18 cellular contexts compared by ENCODE assay signal in the genomic region with DNA sequence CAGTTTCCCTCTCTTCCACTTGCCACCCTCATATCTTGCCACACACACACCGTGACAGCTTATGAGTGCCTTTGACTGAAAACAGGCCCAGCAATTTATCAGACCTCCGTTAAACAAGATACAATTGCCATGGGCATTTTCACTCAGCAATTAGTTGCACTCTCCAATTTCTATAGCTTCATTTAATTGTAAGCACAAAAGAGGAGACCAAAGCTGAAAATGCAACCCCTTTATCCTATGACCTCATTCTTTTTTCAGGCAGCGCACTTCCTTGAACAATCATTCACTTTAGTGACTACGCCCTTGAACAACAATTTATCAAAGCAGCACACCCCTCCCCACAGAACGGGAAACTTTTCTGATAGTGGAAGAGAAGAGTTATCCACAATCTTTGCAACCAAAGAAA. TPM values are rescaled to one million over a fixed set of nuclear protein-coding genes. Genes with fewer than 3 reads are reported as not detected.
A peak's percentile ranks its signal among the peaks of the same experiment; 100 is the strongest.
DNase-seq lines count a peak whose midpoint lies in the region; ATAC-seq and TF ChIP-seq lines count a peak whose summit lies in the region.
"Had no signal": no experiment of that assay in that cellular context is flagged by ENCODE, and none has a peak within 500 bp of the region (broad histone marks: within the 10 kb centered on the region; RNA-seq: fewer than 3 reads in every experiment).

No MANE protein-coding gene starts in this region.

- H3K4me1 Mint-ChIP-seq in stimulated activated naive B cell treated with anti-CD40 and anti-IgM and Interleukin-4, amounts not matched to agents 10 μg/mL and 1 μg/mL and 100 μg/mL, for 72 hours = peaks cover 0 to 2% of the 10 kb centered on the region in 2 donors
- no peaks in the 10 kb centered on the region for H3K4me1 Mint-ChIP-seq in osteocyte (ENCODE audit: unreplicated experiment)
- H3K4me1 Mint-ChIP-seq: central memory CD8-positive, alpha-beta T cell; naive B cell had no signal

- no peak overlapping the region for H3K4me3 Mint-ChIP-seq in stimulated activated naive B cell treated with anti-CD40 and anti-IgM and Interleukin-4, amounts not matched to agents 10 μg/mL and 1 μg/mL and 100 μg/mL, for 72 hours
- no peak overlapping the region for H3K4me3 Mint-ChIP-seq in osteocyte (ENCODE audit: unreplicated experiment)
- H3K4me3 Mint-ChIP-seq: activated T-cell treated with anti-CD3 and anti-CD28 coated beads, Interleukin-2, amount 50 U/mL, for 72 hours; CD4-positive, alpha-beta memory T cell; central memory CD8-positive, alpha-beta T cell; naive B cell had no signal

- no peaks in the 10 kb centered on the region for H3K27me3 Mint-ChIP-seq in stimulated activated naive B cell treated with anti-CD40 and anti-IgM and Interleukin-4, amounts not matched to agents 10 μg/mL and 1 μg/mL and 100 μg/mL, for 72 hours
- H3K27me3 Mint-ChIP-seq in osteocyte (ENCODE audit: unreplicated experiment) = no peaks in the 10 kb centered on the region
- H3K27me3 Mint-ChIP-seq: CD4-positive, alpha-beta memory T cell; central memory CD8-positive, alpha-beta T cell; naive B cell had no signal

- DNase-seq in NCI-H345 (lab: John Stamatoyannopoulos, UW) (peak; percentile 1), NCI-H345 treated with DMSO at 0.1 percent for 48 hours (lab: John Stamatoyannopoulos, UW; ENCODE audit: unreplicated experiment) (no peak), NCI-H774 (lab: John Stamatoyannopoulos, UW) (peak; percentile 62), left cardiac atrium (no peak), NCI-H82 (lab: John Stamatoyannopoulos, UW) (no peak), osteocyte (ENCODE audit: extremely low spot score, unreplicated experiment) (no peak)
- DNase-seq in stimulated activated naive B cell treated with anti-CD40 and anti-IgM and Interleukin-4, amounts not matched to agents 10 μg/mL and 1 μg/mL and 100 μg/mL, for 72 hours = no peak
- DNase-seq: activated CD4-positive, alpha-beta T cell treated with anti-CD3 and anti-CD28 coated beads, Interleukin-2, amount 50 U/mL, for 48 hours; activated T-cell treated with anti-CD3 and anti-CD28 coated beads, Interleukin-2, amount 50 U/mL, for 72 hours; CD4-positive, alpha-beta memory T cell; GF-D8; KG1; naive B cell; NCI-H1105; stimulated activated CD4-positive, alpha-beta T cell treated with anti-CD3 and anti-CD28 coated beads, Interleukin-15, amount 100 ng/mL, for 24 hours had no signal

- H3K9me3 Mint-ChIP-seq in stimulated activated naive B cell treated with anti-CD40 and anti-IgM and Interleukin-4, amounts not matched to agents 10 μg/mL and 1 μg/mL and 100 μg/mL, for 72 hours = no peaks in the 10 kb centered on the region
- no peaks in the 10 kb centered on the region for H3K9me3 Mint-ChIP-seq in osteocyte (ENCODE audit: unreplicated experiment)
- H3K9me3 Mint-ChIP-seq: activated T-cell treated with anti-CD3 and anti-CD28 coated beads, Interleukin-2, amount 50 U/mL, for 72 hours; CD4-positive, alpha-beta memory T cell; central memory CD8-positive, alpha-beta T cell had no signal

- peak; percentile 62 to 84 for ATAC-seq in left cardiac atrium
- no peak for ATAC-seq in stimulated activated naive B cell treated with anti-CD40 and anti-IgM and Interleukin-4, amounts not matched to agents 10 μg/mL and 1 μg/mL and 100 μg/mL, for 72 hours (replicated peaks)
- no peak for ATAC-seq in HG03196 (IDR thresholded peaks at IDR 0.05; ENCODE audit: unreplicated experiment)
- ATAC-seq: activated T-cell treated with anti-CD3 and anti-CD28 coated beads, Interleukin-2, amount 50 U/mL, for 72 hours had no signal

- no peaks in the 10 kb centered on the region for H3K36me3 Mint-ChIP-seq in stimulated activated naive B cell treated with anti-CD40 and anti-IgM and Interleukin-4, amounts not matched to agents 10 μg/mL and 1 μg/mL and 100 μg/mL, for 72 hours
- no peaks in the 10 kb centered on the region for H3K36me3 Mint-ChIP-seq in osteocyte (ENCODE audit: unreplicated experiment)
- H3K36me3 Mint-ChIP-seq: CD4-positive, alpha-beta memory T cell; naive B cell had no signal

- no peak for TF ChIP-seq CTCF in osteocyte (IDR thresholded peaks at IDR 0.05)

- intact Hi-C loops in left cardiac atrium (cut with DNase I) = no loop called here

- H3K27ac Mint-ChIP-seq in stimulated activated naive B cell treated with anti-CD40 and anti-IgM and Interleukin-4, amounts not matched to agents 10 μg/mL and 1 μg/mL and 100 μg/mL, for 72 hours = peak overlapping the region; percentile 71
- H3K27ac Mint-ChIP-seq in osteocyte (ENCODE audit: unreplicated experiment) = no peak overlapping the region
- H3K27ac Mint-ChIP-seq: activated T-cell treated with anti-CD3 and anti-CD28 coated beads, Interleukin-2, amount 50 U/mL, for 72 hours; CD4-positive, alpha-beta memory T cell; naive B cell had no signal

RNA-seq across cellular contexts. Expression of a gene that starts 4.1 kb away (rescaled TPM):
- total RNA-seq in left cardiac atrium (10 to 100 TPM; 17.1 to 19.5 TPM), osteocyte (not detected in 2 replicates)
- total RNA-seq: glomerular endothelial cell had no signal

Comparison
In these comparisons a context has a peak if more than half of its experiments do, and no peak if none do; other contexts are left out.
1. DNase-seq: peak in NCI-H345 (single experiment) and NCI-H774 (single experiment); none in NCI-H345 treated with DMSO at 0.1 percent for 48 hours (single experiment), left cardiac atrium (single experiment), stimulated activated naive B cell treated with anti-CD40 and anti-IgM and Interleukin-4, amounts not matched to agents 10 μg/mL and 1 μg/mL and 100 μg/mL, for 72 hours (single experiment), NCI-H82 (single experiment) and osteocyte (single experiment).
2. ATAC-seq: peak in left cardiac atrium (2 of 2); none in stimulated activated naive B cell treated with anti-CD40 and anti-IgM and Interleukin-4, amounts not matched to agents 10 μg/mL and 1 μg/mL and 100 μg/mL, for 72 hours (0 of 2) and HG03196 (single experiment).
3. RNA of a gene that starts 4.1 kb away (total RNA-seq): 17.1 to 19.5 TPM in left cardiac atrium; not detected in osteocyte; every median in the first group is over 10 times any median in the second.